Comparison of ENCODE assay signal across 9 cellular contexts in the genomic region with DNA sequence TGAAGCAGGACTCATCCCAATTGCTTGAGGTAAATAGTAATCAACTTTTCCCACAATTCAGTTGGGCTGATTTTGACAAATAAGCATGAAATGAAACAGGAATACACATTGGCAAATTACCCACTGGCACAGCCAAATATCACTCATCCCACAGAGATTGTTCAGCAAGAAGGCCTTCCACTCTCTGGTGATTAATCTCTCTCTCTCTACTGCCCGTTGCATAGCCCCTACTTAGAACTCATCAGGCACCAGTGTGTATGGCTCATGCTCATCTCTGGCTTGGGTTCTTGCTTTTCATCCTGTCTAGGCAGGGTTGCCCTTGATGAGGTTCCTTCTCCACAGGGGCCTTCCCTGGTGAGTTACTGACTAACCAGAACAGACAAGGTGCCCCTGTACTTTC. TPM values are rescaled to one million over a fixed set of nuclear protein-coding genes. Genes with fewer than 3 reads are reported as not detected.
DNase-seq lines count a peak whose midpoint lies in the region; ATAC-seq and TF ChIP-seq lines count a peak whose summit lies in the region.
"Had no signal": no experiment of that assay in that cellular context is flagged by ENCODE, and none has a peak within 500 bp of the region (broad histone marks: within the 10 kb centered on the region; RNA-seq: fewer than 3 reads in every experiment).

No MANE protein-coding gene starts in this region.

- ATAC-seq in activated T-cell treated with anti-CD3 and anti-CD28 coated beads, Interleukin-2, amount 50 U/mL, for 4 hours, result no peak
- no peak for ATAC-seq in HG03097 (IDR thresholded peaks at IDR 0.05; ENCODE audit: low FRiP score, unreplicated experiment)
- no peak for ATAC-seq in GM19397 (IDR thresholded peaks at IDR 0.05; ENCODE audit: unreplicated experiment)

- H3K9ac ChIP-seq in liver (ENCODE audit: low read depth in 1 of 2, low read length in 2 of 2), result peak overlapping the region; percentile 69 to 93

- peak overlapping the region; percentile 98 for H3K4me3 Mint-ChIP-seq in activated T-cell treated with anti-CD3 and anti-CD28 coated beads, Interleukin-2, amount 50 U/mL, for 4 hours

- H3K27ac ChIP-seq in adrenal gland (peak overlapping the region; percentile 69 to 98 (median 97)), liver (ENCODE audit: low read depth in 1 of 2, low read length in 2 of 2) (peak overlapping the region; percentile 93 to 98), transverse colon (peak overlapping the region in 3 of 4 donors; percentile 86 to 91 (median 90))

- no peaks in the 10 kb centered on the region for H3K27me3 Mint-ChIP-seq in activated T-cell treated with anti-CD3 and anti-CD28 coated beads, Interleukin-2, amount 50 U/mL, for 4 hours (ENCODE audit: low read depth)

- H3K27me3 ChIP-seq in adrenal gland (no peaks in the 10 kb centered on the region), liver (ENCODE audit: control insufficient read depth in 4 of 4, insufficient read depth in 4 of 4, low read length in 3 of 4) (no peaks in the 10 kb centered on the region), transverse colon (no peaks in the 10 kb centered on the region)

- TF ChIP-seq CTCF in adrenal gland (IDR thresholded peaks at IDR 0.05), result no peak
- no peak for TF ChIP-seq CTCF in liver (IDR thresholded peaks at IDR 0.05; ENCODE audit: low read depth, low read length, missing input control)
- TF ChIP-seq CTCF in transverse colon (IDR thresholded peaks at IDR 0.05), result no peak

- H3K4me3 ChIP-seq in adrenal gland (peak overlapping the region in 2 of 4 donors; percentile 72 to 74), liver (ENCODE audit: low read depth in 1 of 3, low read length in 3 of 3) (peak overlapping the region; percentile 63 to 87 (median 82)), transverse colon (peak overlapping the region in 2 of 4 donors; percentile 65 to 77)

- no peaks in the 10 kb centered on the region for H3K9me3 Mint-ChIP-seq in activated T-cell treated with anti-CD3 and anti-CD28 coated beads, Interleukin-2, amount 50 U/mL, for 4 hours

- TF ChIP-seq POLR2A in adrenal gland (IDR thresholded peaks at IDR 0.05), result peak in 1 of 2 donors; percentile 88
- no peak for TF ChIP-seq POLR2A in transverse colon (IDR thresholded peaks at IDR 0.05)

- 23 to 50% (median 26%) methylated on average over 1 of the region's 1 CpG for WGBS in adrenal gland, 4 donors
- 64% methylated on average over 1 of the region's 1 CpG for WGBS in liver
- 62% methylated on average over 1 of the region's 1 CpG; no CpG with 5 or more reads in 1 of the 2 donors for WGBS in transverse colon (ENCODE audit: low coverage in 1 of 2), 2 donors

- intact Hi-C loops in adrenal gland (cut with DNase I) (no loop called here), transverse colon (cut with DNase I; ENCODE audit: low total_unique reads) (no loop called here)

- H3K36me3 ChIP-seq in adrenal gland (replicated peaks in 1 of 2) (peaks cover 0 to 31% of the 10 kb centered on the region in 2 donors), liver (ENCODE audit: control insufficient read depth in 4 of 4, insufficient read depth in 3 of 4, low read depth in 1 of 4, low read length in 3 of 4) (peaks cover 3 to 23% (median 16%) of the 10 kb centered on the region in 4 donors), transverse colon (peaks cover 0 to 19% (median 7%) of the 10 kb centered on the region in 4 donors)

- DNase-seq in activated T-cell treated with anti-CD3 and anti-CD28 coated beads, Interleukin-2, amount 50 U/mL, for 4 hours, result no peak
- DNase-seq in activated T-cell treated with anti-CD3 and anti-CD28 coated beads, Interleukin-2, amount 50 U/mL, for 1 hour, result no peak
- DNase-seq in adrenal gland (peak in 5 of 7 donors; percentile 51 to 78 (median 66)), transverse colon (no peak), middle frontal gyrus (ENCODE audit: extremely low spot score, low spot score) (no peak)
- DNase-seq: DMS153 had no signal

- TF ChIP-seq EP300 in transverse colon (IDR thresholded peaks at IDR 0.05; ENCODE audit: low read depth), result no peak

- peaks cover 27% of the 10 kb centered on the region for H3K4me1 Mint-ChIP-seq in activated T-cell treated with anti-CD3 and anti-CD28 coated beads, Interleukin-2, amount 50 U/mL, for 4 hours (ENCODE audit: low read depth)

- H3K9me3 ChIP-seq in adrenal gland (replicated peaks in 1 of 3), result no peaks in the 10 kb centered on the region
- H3K9me3 ChIP-seq in liver (ENCODE audit: control insufficient read depth in 4 of 4, low read length in 3 of 4), result no peaks in the 10 kb centered on the region
- no peaks in the 10 kb centered on the region for H3K9me3 ChIP-seq in transverse colon

- in situ Hi-C loops in transverse colon (cut with MboI; ENCODE audit: low pct_ligation_motif_present in 1 of 4, low pct_unique_long_range_greater_than_20kb in 1 of 4, low sequenced_read_pairs in 3 of 4), result loop anchor here in 1 of 4 donors (25.0 kb wide), 1 partner anchor 181 kb away; the partner anchor contains the start of genes CCDC28B, DCDC2B, EIF3I and IQCC

- peaks cover 9% of the 10 kb centered on the region for H3K36me3 Mint-ChIP-seq in activated T-cell treated with anti-CD3 and anti-CD28 coated beads, Interleukin-2, amount 50 U/mL, for 4 hours (ENCODE audit: insufficient read depth)

- H3K4me1 ChIP-seq in adrenal gland (replicated peaks in 1 of 2), result peaks cover 21 to 31% of the 10 kb centered on the region in 2 donors
- H3K4me1 ChIP-seq in liver (ENCODE audit: control insufficient read depth in 4 of 4, insufficient read depth in 4 of 4, low read length in 3 of 4), result peaks cover 3 to 22% (median 17%) of the 10 kb centered on the region in 4 donors
- H3K4me1 ChIP-seq in transverse colon, result peaks cover 23 to 34% (median 29%) of the 10 kb centered on the region in 4 donors

- no peak for TF ChIP-seq RAD21 in liver (IDR thresholded peaks at IDR 0.05)

TF ChIP-seq in liver, 16 proteins besides CTCF, POLR2A, EP300 and RAD21:
- TF ChIP-seq RXRA (IDR thresholded peaks at IDR 0.05) (no peak), TAF1 (conservative IDR thresholded peaks at IDR 0.05) (no peak), EGR1 (IDR thresholded peaks at IDR 0.05; ENCODE audit: low read depth in 2 of 2) (no peak), NR2F2 (IDR thresholded peaks at IDR 0.05) (no peak)
TF ChIP-seq in liver: peak in this region for 0.

RNA-seq across cellular contexts. Expression of gene BSDC1, which starts 1.1 kb away (rescaled TPM):
- 10 to 100 TPM; 42.2 to 56.8 (median 46.6) TPM for total RNA-seq in activated T-cell treated with anti-CD3 and anti-CD28 coated beads, Interleukin-2, amount 50 U/mL, for 4 hours
- total RNA-seq in adrenal gland, result 100 to 1,000 TPM in 7 of 8 donors, 10 to 100 TPM in 1; 95.5 to 153 (median 112) TPM
- polyA plus RNA-seq in adrenal gland, result 10 to 100 TPM; 47.9 to 80.2 (median 63.9) TPM
- total RNA-seq in liver, result 10 to 100 TPM; 62.5 to 65.9 TPM
- 10 to 100 TPM; 40.0 to 41.4 TPM for polyA plus RNA-seq in liver
- total RNA-seq in transverse colon, result 100 to 1,000 TPM in 3 of 4 donors, 10 to 100 TPM in 1; 94.8 to 140 (median 117) TPM

RNA-seq across cellular contexts. Expression of gene TSSK3, which starts 30.8 kb away (rescaled TPM):
- total RNA-seq in activated T-cell treated with anti-CD3 and anti-CD28 coated beads, Interleukin-2, amount 50 U/mL, for 4 hours, result under 1 TPM; 0.71 to 0.98 (median 0.92) TPM
- total RNA-seq in adrenal gland (1 to 10 TPM in 5 of 8 donors, under 1 TPM in 2, not detected in 1; 0.69 to 5.3 (median 2.4) TPM), liver (under 1 TPM in 1 of 2 donors, not detected in 1; 0.50 TPM), transverse colon (1 to 10 TPM in 2 of 4 donors, not detected in 2; 1.3 to 1.4 TPM)
- polyA plus RNA-seq in adrenal gland (1 to 10 TPM in 2 of 3 donors, under 1 TPM in 1; 0.84 to 2.1 (median 1.2) TPM), liver (under 1 TPM in 1 of 2 donors, not detected in 1; 0.14 TPM)

RNA-seq across cellular contexts. Expression of gene FAM229A, which starts 30.9 kb away (rescaled TPM):
- 1 to 10 TPM; 2.7 to 3.5 (median 3.2) TPM for total RNA-seq in activated T-cell treated with anti-CD3 and anti-CD28 coated beads, Interleukin-2, amount 50 U/mL, for 4 hours
- total RNA-seq in adrenal gland (10 to 100 TPM in 3 of 8 donors, 1 to 10 TPM in 5; 1.3 to 12.8 (median 5.8) TPM), liver (1 to 10 TPM; 2.4 to 3.3 TPM), transverse colon (10 to 100 TPM; 12.1 to 59.1 (median 21.1) TPM)
- polyA plus RNA-seq in adrenal gland (100 to 1,000 TPM in 1 of 3 donors, 10 to 100 TPM in 1, 1 to 10 TPM in 1; 1.6 to 110 (median 56.7) TPM), liver (1 to 10 TPM; 1.6 to 1.8 TPM)

RNA-seq across cellular contexts. Expression of gene MARCKSL1, which starts 57.1 kb away (rescaled TPM):
- 10 to 100 TPM; 25.3 to 33.5 (median 27.8) TPM for total RNA-seq in activated T-cell treated with anti-CD3 and anti-CD28 coated beads, Interleukin-2, amount 50 U/mL, for 4 hours
- total RNA-seq in adrenal gland (10 to 100 TPM; 24.2 to 82.2 (median 50.0) TPM), liver (10 to 100 TPM; 13.0 to 20.3 TPM), transverse colon (10 to 100 TPM; 40.0 to 62.8 (median 53.0) TPM)
- polyA plus RNA-seq in adrenal gland (10 to 100 TPM; 34.4 to 54.8 (median 49.2) TPM), liver (10 to 100 TPM; 16.6 to 29.5 TPM)

Comparison
In these comparisons a context has a peak if more than half of its experiments do, and no peak if none do; other contexts are left out.
1. DNase-seq: peak in adrenal gland (5 of 7); none in activated T-cell treated with anti-CD3 and anti-CD28 coated beads, Interleukin-2, amount 50 U/mL, for 4 hours (single experiment), activated T-cell treated with anti-CD3 and anti-CD28 coated beads, Interleukin-2, amount 50 U/mL, for 1 hour (single experiment), transverse colon (single experiment) and middle frontal gyrus (single experiment).
2. Peak in every context shown above with its lines, with median percentiles within 50 percentile points of each other: H3K27ac ChIP-seq.